15 cellular contexts compared by ENCODE assay signal in genomic region chr6:111788779-111789276, GRCh38.
DNase-seq lines count a peak whose midpoint lies in the region; ATAC-seq lines count a peak whose summit lies in the region.
"Had no signal": no experiment of that assay in that cellular context is flagged by ENCODE, and none has a peak within 500 bp of the region (broad histone marks: within the 10 kb centered on the region; RNA-seq: fewer than 3 reads in every experiment).

No MANE protein-coding gene starts in this region.

- H3K56ac ChIP-seq in mesendoderm (ENCODE audit: low read length), result no peak overlapping the region

- no peak overlapping the region for H3K4ac ChIP-seq in mesendoderm (ENCODE audit: low read depth, low read length)

- ATAC-seq in HG03175 (IDR thresholded peaks at IDR 0.05; ENCODE audit: unreplicated experiment) (no peak), left lobe of liver (no peak), HG03039 (IDR thresholded peaks at IDR 0.05; ENCODE audit: unreplicated experiment) (no peak)
- ATAC-seq: activated naive CD4-positive, alpha-beta T cell treated with anti-CD3 and anti-CD28 coated beads, Interleukin-2, amount 50 U/mL, for 72 hours had no signal

- no peak overlapping the region for H2BK120ac ChIP-seq in mesendoderm (ENCODE audit: low read depth, low read length)

- H3K4me1 ChIP-seq in mesendoderm (ENCODE audit: control insufficient read depth, low read depth, low read length), result peaks cover 7% of the 10 kb centered on the region
- H3K4me1 ChIP-seq: parathyroid adenoma had no signal

- no peak overlapping the region for H3K4me2 ChIP-seq in mesendoderm (ENCODE audit: low read length)

- H3K79me1 ChIP-seq in mesendoderm (ENCODE audit: low read length), result peaks cover 12% of the 10 kb centered on the region

- no peak overlapping the region for H3K4me3 ChIP-seq in mesendoderm (ENCODE audit: low read length)
- H3K4me3 ChIP-seq: SK-N-MC had no signal

- H2AK5ac ChIP-seq in mesendoderm (ENCODE audit: low read length), result no peak overlapping the region

- H3K23ac ChIP-seq in mesendoderm (ENCODE audit: low read length), result no peak overlapping the region

- no peak overlapping the region for H2BK5ac ChIP-seq in mesendoderm (ENCODE audit: low read length)

- H3K27me3 ChIP-seq in mesendoderm (ENCODE audit: insufficient read depth, low read length, poor library complexity), result no peaks in the 10 kb centered on the region

- H3K36me3 ChIP-seq in mesendoderm (ENCODE audit: control insufficient read depth, insufficient read depth, low read length), result no peaks in the 10 kb centered on the region

- H4K5ac ChIP-seq in mesendoderm (ENCODE audit: low read length), result no peak overlapping the region

- H3K79me2 ChIP-seq in mesendoderm (ENCODE audit: control insufficient read depth, insufficient read depth, low read length), result no peaks in the 10 kb centered on the region

- H3K27ac ChIP-seq in mesendoderm (ENCODE audit: low read depth, low read length), result peak overlapping the region; percentile 45
- H3K27ac ChIP-seq: parathyroid adenoma, SK-N-MC had no signal

- peak; percentile 67 for DNase-seq in COLO829 (ENCODE audit: low spot score)
- DNase-seq in NCI-H2029 (lab: John Stamatoyannopoulos, UW), result peak; percentile 57
- DNase-seq in amniotic epithelial cell (ENCODE audit: low read depth), result peak; percentile 92
- no peak for DNase-seq in mesendoderm
- no peak for DNase-seq in left lobe of liver (ENCODE audit: low spot score)
- no peak for DNase-seq in HPDE6-E6E7 (ENCODE audit: extremely low spot score)
- DNase-seq: activated CD4-positive, CD25-positive, alpha-beta regulatory T cell; activated CD8-positive, alpha-beta memory T cell treated with anti-CD3 and anti-CD28 coated beads, Interleukin-2, amount 50 U/mL, for 4 hours; cerebellar nuclear complex; NK-92 treated with Interleukin-12 subunit alpha and Interleukin-12 subunit beta, amount 100 ng/mL, for 24 hours had no signal

- H2BK15ac ChIP-seq in mesendoderm (replicated peaks; ENCODE audit: low read depth), result no peak overlapping the region

- no peak overlapping the region for H3K18ac ChIP-seq in mesendoderm (ENCODE audit: low read length)

- H4K8ac ChIP-seq in mesendoderm (ENCODE audit: low read depth, low read length), result no peak overlapping the region

- no peak overlapping the region for H3K9ac ChIP-seq in mesendoderm (ENCODE audit: low read length)
- H3K9ac ChIP-seq: parathyroid adenoma had no signal

Comparison
In these comparisons a context has a peak if more than half of its experiments do, and no peak if none do; other contexts are left out.
1. DNase-seq: peak in COLO829 (single experiment), NCI-H2029 (single experiment) and amniotic epithelial cell (single experiment); none in mesendoderm (single experiment), left lobe of liver (single experiment) and HPDE6-E6E7 (single experiment).